ENCODE assay signal across 26 cellular contexts in genomic region chr15:74205593-74205969, GRCh38. TPM values are rescaled to one million over a fixed set of nuclear protein-coding genes. Genes with fewer than 3 reads are reported as not detected.
"Had no signal": no experiment of that assay in that cellular context is flagged by ENCODE, and none has a peak within 500 bp of the region (broad histone marks: within the 10 kb centered on the region; RNA-seq: fewer than 3 reads in every experiment).

No MANE protein-coding gene starts in this region.

- H3K4me1 Mint-ChIP-seq: activated B cell treated with CpG ODN at 0.5 μM for 24 hours; activated T-helper 17 cell treated with anti-CD3 and anti-CD28 coated beads, Interleukin-2, amount 50 U/mL, for 72 hours; central memory CD8-positive, alpha-beta T cell had no signal

- H3K9me3 ChIP-seq: heart left ventricle, pancreas, prostate gland, suprapubic skin, tibial nerve had no signal

- H3K4me3 Mint-ChIP-seq: activated B cell treated with CpG ODN at 0.5 μM for 24 hours; activated CD8-positive, alpha-beta T cell treated with anti-CD3 and anti-CD28 coated beads for 36 hours; activated T-cell treated with anti-CD3 and anti-CD28 coated beads, Interleukin-2, amount 50 U/mL, for 4 hours; activated T-helper 17 cell treated with anti-CD3 and anti-CD28 coated beads, Interleukin-2, amount 50 U/mL, for 72 hours; central memory CD8-positive, alpha-beta T cell; dendritic cell treated with granulocyte-macrophage colony-stimulating factor and Interleukin-4, amounts not matched to agents 40 ng/mL and 50 ng/mL, for 4 days; endodermal cell; naive thymus-derived CD8-positive, alpha-beta T cell; T-helper 2 cell treated with Interferon-gamma antibody and Interleukin-4, amounts not matched to agents 5 μg/mL and 100 μg/mL, for 36 hours had no signal

- H3K36me3 Mint-ChIP-seq: activated naive CD4-positive, alpha-beta T cell treated with anti-CD3 and anti-CD28 coated beads, Interleukin-2, amount 50 U/mL, for 72 hours; naive thymus-derived CD8-positive, alpha-beta T cell had no signal

- H3K4me3 ChIP-seq: heart left ventricle, pancreas, prostate gland, skin epidermis, suprapubic skin, tibial nerve had no signal

- H3K27ac Mint-ChIP-seq: activated B cell treated with CpG ODN at 0.5 μM for 24 hours; activated CD8-positive, alpha-beta T cell treated with anti-CD3 and anti-CD28 coated beads for 36 hours; activated naive CD4-positive, alpha-beta T cell treated with anti-CD3 and anti-CD28 coated beads, Interleukin-2, amount 50 U/mL, for 72 hours; activated T-helper 17 cell treated with anti-CD3 and anti-CD28 coated beads, Interleukin-2, amount 50 U/mL, for 72 hours; dendritic cell treated with granulocyte-macrophage colony-stimulating factor and Interleukin-4, amounts not matched to agents 40 ng/mL and 50 ng/mL, for 4 days; endodermal cell; T-helper 2 cell treated with Interferon-gamma antibody and Interleukin-4, amounts not matched to agents 5 μg/mL and 100 μg/mL, for 36 hours had no signal

- ATAC-seq: activated CD8-positive, alpha-beta T cell treated with anti-CD3 and anti-CD28 coated beads for 36 hours; activated naive CD4-positive, alpha-beta T cell treated with anti-CD3 and anti-CD28 coated beads, Interleukin-2, amount 50 U/mL, for 72 hours; activated T-cell treated with anti-CD3 and anti-CD28 coated beads, Interleukin-2, amount 50 U/mL, for 4 hours; activated T-helper 17 cell treated with anti-CD3 and anti-CD28 coated beads, Interleukin-2, amount 50 U/mL, for 72 hours; esophagus mucosa; naive thymus-derived CD8-positive, alpha-beta T cell; pancreas; sciatic nerve had no signal

- H3K27ac ChIP-seq: heart left ventricle, pancreas, prostate gland, skin epidermis, suprapubic skin, tibial nerve had no signal

- H3K4me1 ChIP-seq: pancreas, prostate gland had no signal

- H3K27me3 ChIP-seq: heart left ventricle, pancreas had no signal

- DNase-seq: activated B cell treated with CpG ODN at 0.5 μM for 24 hours; activated CD4-positive, alpha-beta T cell treated with anti-CD3 and anti-CD28 coated beads, Interleukin-2, amount 50 U/mL, for 1 hour; activated CD8-positive, alpha-beta T cell treated with anti-CD3 and anti-CD28 coated beads for 36 hours; activated T-cell treated with anti-CD3 and anti-CD28 coated beads, Interleukin-2, amount 50 U/mL, for 4 hours; endodermal cell; foreskin fibroblast; heart left ventricle; naive thymus-derived CD8-positive, alpha-beta T cell; retina; stimulated activated CD4-positive, alpha-beta T cell treated with anti-CD3 and anti-CD28 coated beads, Interleukin-1b, Interleukin-23, amount 100 ng/mL, for 48 hours; stimulated activated naive CD4-positive, alpha-beta T cell; T-helper 1 cell had no signal

- H3K36me3 ChIP-seq: heart left ventricle, pancreas, prostate gland, suprapubic skin, tibial nerve had no signal

- H3K9me3 Mint-ChIP-seq: activated B cell treated with CpG ODN at 0.5 μM for 24 hours; activated CD8-positive, alpha-beta T cell treated with anti-CD3 and anti-CD28 coated beads for 36 hours; activated naive CD4-positive, alpha-beta T cell treated with anti-CD3 and anti-CD28 coated beads, Interleukin-2, amount 50 U/mL, for 72 hours; activated T-cell treated with anti-CD3 and anti-CD28 coated beads, Interleukin-2, amount 50 U/mL, for 4 hours; activated T-helper 17 cell treated with anti-CD3 and anti-CD28 coated beads, Interleukin-2, amount 50 U/mL, for 72 hours; central memory CD8-positive, alpha-beta T cell; dendritic cell treated with granulocyte-macrophage colony-stimulating factor and Interleukin-4, amounts not matched to agents 40 ng/mL and 50 ng/mL, for 4 days; endodermal cell; T-helper 2 cell treated with Interferon-gamma antibody and Interleukin-4, amounts not matched to agents 5 μg/mL and 100 μg/mL, for 36 hours had no signal

RNA-seq across cellular contexts. Expression of gene STRA6, which starts 3.0 kb away (rescaled TPM):
- total RNA-seq: activated B cell treated with CpG ODN at 0.5 μM for 24 hours; activated T-cell treated with anti-CD3 and anti-CD28 coated beads, Interleukin-2, amount 50 U/mL, for 4 hours; activated T-helper 17 cell treated with anti-CD3 and anti-CD28 coated beads, Interleukin-2, amount 50 U/mL, for 72 hours; naive thymus-derived CD8-positive, alpha-beta T cell had no signal
- polyA plus RNA-seq: naive thymus-derived CD8-positive, alpha-beta T cell had no signal

RNA-seq across cellular contexts. Expression of gene CCDC33, which starts 30.5 kb away (rescaled TPM):
- total RNA-seq: activated B cell treated with CpG ODN at 0.5 μM for 24 hours; activated naive CD4-positive, alpha-beta T cell treated with anti-CD3 and anti-CD28 coated beads, Interleukin-2, amount 50 U/mL, for 72 hours; activated T-cell treated with anti-CD3 and anti-CD28 coated beads, Interleukin-2, amount 50 U/mL, for 4 hours; activated T-helper 17 cell treated with anti-CD3 and anti-CD28 coated beads, Interleukin-2, amount 50 U/mL, for 72 hours; bronchial epithelial cell; heart left ventricle; lower leg skin; naive thymus-derived CD8-positive, alpha-beta T cell; pancreas; sciatic nerve; tibial nerve had no signal
- polyA plus RNA-seq: naive thymus-derived CD8-positive, alpha-beta T cell; pancreas had no signal

RNA-seq across cellular contexts. Expression of gene ISLR, which starts 32.1 kb away (rescaled TPM):
- total RNA-seq: activated B cell treated with CpG ODN at 0.5 μM for 24 hours; activated CD8-positive, alpha-beta T cell treated with anti-CD3 and anti-CD28 coated beads for 36 hours; activated naive CD4-positive, alpha-beta T cell treated with anti-CD3 and anti-CD28 coated beads, Interleukin-2, amount 50 U/mL, for 72 hours; activated T-helper 17 cell treated with anti-CD3 and anti-CD28 coated beads, Interleukin-2, amount 50 U/mL, for 72 hours; naive thymus-derived CD8-positive, alpha-beta T cell had no signal
- polyA plus RNA-seq: naive thymus-derived CD8-positive, alpha-beta T cell had no signal
